8 cellular contexts compared by ENCODE assay signal in genomic region chrX:16870095-16870860, GRCh38. TPM values are rescaled to one million over a fixed set of nuclear protein-coding genes. Genes with fewer than 3 reads are reported as not detected.
DNase-seq lines count a peak whose midpoint lies in the region; ATAC-seq and TF ChIP-seq lines count a peak whose summit lies in the region.

TSS of gene RBBP7 (minus strand) at chrX:16870362. CDS start at chrX:16870053, 309 bp downstream.

- H3K27ac Mint-ChIP-seq in CD8-positive, alpha-beta T cell, result peak within 1 kb of the TSS; percentile 97
- peak within 1 kb of the TSS; percentile 99 for H3K27ac Mint-ChIP-seq in memory B cell

- peaks cover 4% of the 10 kb centered on the region for H3K36me3 ChIP-seq in CD8-positive, alpha-beta T cell (ENCODE audit: insufficient read depth, low read length)

- H3K36me3 Mint-ChIP-seq in CD8-positive, alpha-beta T cell, result peaks cover 19% of the 10 kb centered on the region
- H3K36me3 Mint-ChIP-seq in memory B cell, result peaks cover 2% of the 10 kb centered on the region

- ATAC-seq in CD8-positive, alpha-beta T cell, result peak; percentile 80
- ATAC-seq in GM19467 (IDR thresholded peaks at IDR 0.05; ENCODE audit: unreplicated experiment) (peak; percentile 90), memory B cell (ENCODE audit: low read depth) (peak; percentile 70)

- intact Hi-C loops in CD8-positive, alpha-beta T cell (cut with DNase I, micrococcal nuclease), result loop anchor here (1.0 to 10.0 kb wide), 10 partner anchors 12 to 1998 kb away; partner anchors contain the start of genes FANCB (in 2 of the 2), MOSPD2 (in 2 of the 2), REPS2 (in 2 of the 2) and CA5B (in 1 of the 2)

- DNase-seq in CD8-positive, alpha-beta T cell, result peak; percentile 83 to 97 (median 87)
- DNase-seq in HT-29 (ENCODE audit: low spot score), result peak; percentile 95
- DNase-seq in NK-92 treated with Interleukin-12 subunit alpha and Interleukin-12 subunit beta, amount 100 ng/mL, for 24 hours (lab: John Stamatoyannopoulos, UW), result peak; percentile 78
- DNase-seq in effector CD8-positive, alpha-beta T cell (lab: John Stamatoyannopoulos, UW), result peak; percentile 88
- peak; percentile 87 to 96 for DNase-seq in memory B cell (ENCODE audit: low spot score in 2 of 2)
- DNase-seq in stimulated activated CD8-positive, alpha-beta memory T cell treated with anti-CD3 and anti-CD28 coated beads, Interleukin-12 subunit alpha, Interleukin-12 subunit beta, amount 100 ng/mL, for 24 hours (ENCODE audit: extremely low read depth), result peak; percentile 66

- POLR2A ChIA-PET in CD8-positive, alpha-beta T cell (lab: Charles Lee), result interaction anchor here (1.0 to 1.4 kb wide), 3 partner anchors 12 to 17 kb away, joined by 3 to 5 read pairs (median 4); no protein-coding TSS in a partner anchor
- POLR2A ChIA-PET in activated CD8-positive, alpha-beta memory T cell treated with anti-CD3 and anti-CD28 coated beads for 36 hours (lab: Charles Lee), result interaction anchor here (1.6 kb wide), 1 partner anchor 13 kb away, joined by 7 read pairs; no protein-coding TSS in a partner anchor

- peak within 1 kb of the TSS; percentile 73 for H3K4me3 ChIP-seq in CD8-positive, alpha-beta T cell (ENCODE audit: low read depth, low read length)

- H3K9me3 Mint-ChIP-seq in CD8-positive, alpha-beta T cell, result no peaks in the 10 kb centered on the region
- no peaks in the 10 kb centered on the region for H3K9me3 Mint-ChIP-seq in memory B cell

- peaks cover 42% of the 10 kb centered on the region for H3K4me1 Mint-ChIP-seq in CD8-positive, alpha-beta T cell (ENCODE audit: low read depth)
- peaks cover 27% of the 10 kb centered on the region for H3K4me1 Mint-ChIP-seq in memory B cell

- no peaks in the 10 kb centered on the region for H3K9me3 ChIP-seq in CD8-positive, alpha-beta T cell (ENCODE audit: low read length)

- no peaks in the 10 kb centered on the region for H3K27me3 Mint-ChIP-seq in CD8-positive, alpha-beta T cell (ENCODE audit: low read depth)
- no peaks in the 10 kb centered on the region for H3K27me3 Mint-ChIP-seq in memory B cell

- peak within 1 kb of the TSS; percentile 94 for H3K4me3 Mint-ChIP-seq in CD8-positive, alpha-beta T cell
- peak within 1 kb of the TSS; percentile 95 for H3K4me3 Mint-ChIP-seq in memory B cell

- CTCF ChIA-PET in CD8-positive, alpha-beta T cell (lab: Charles Lee), result interaction anchor here (1.0 to 2.0 kb wide), 3 partner anchors 10 to 22 kb away, joined by 3 to 8 read pairs (median 5); no protein-coding TSS in a partner anchor
- CTCF ChIA-PET in activated CD8-positive, alpha-beta memory T cell treated with anti-CD3 and anti-CD28 coated beads for 36 hours (lab: Charles Lee), result no interaction called here

- H3K27ac ChIP-seq in CD8-positive, alpha-beta T cell (ENCODE audit: low read depth, low read length), result peak within 1 kb of the TSS; percentile 91

- peaks cover 20% of the 10 kb centered on the region for H3K4me1 ChIP-seq in CD8-positive, alpha-beta T cell (ENCODE audit: insufficient read depth, low read length)

- H3K27me3 ChIP-seq in CD8-positive, alpha-beta T cell (ENCODE audit: insufficient read depth, low read length), result no peaks in the 10 kb centered on the region

- no peak for TF ChIP-seq CTCF in CD8-positive, alpha-beta T cell (IDR thresholded peaks at IDR 0.05)

RNA-seq across cellular contexts. Expression of gene RBBP7, which starts in this region (rescaled TPM):
- total RNA-seq in CD8-positive, alpha-beta T cell, result 100 to 1,000 TPM; 130 to 131 TPM
- 89.0 and 109 TPM in 2 replicates for total RNA-seq in HT-29 (2014; rRNA removed; shearing (Covaris generic))
- total RNA-seq in activated CD8-positive, alpha-beta memory T cell treated with anti-CD3 and anti-CD28 coated beads for 36 hours, result 100 to 1,000 TPM; 172 to 174 TPM

Comparison
In these comparisons a context has a peak if more than half of its experiments do, and no peak if none do; other contexts are left out.
1. Peak in every context shown above with its lines: DNase-seq, ATAC-seq, H3K4me3 ChIP-seq and H3K27ac ChIP-seq.